Comparison of ENCODE assay signal across 1 cellular context in genomic region chr16:46859719-46860152, GRCh38.
TF ChIP-seq lines count a peak whose summit lies in the region.

No MANE protein-coding gene starts in this region.

TF ChIP-seq in HepG2, 621 proteins besides CTCF, POLR2A, EP300 and RAD21 (continued from another document):
- TF ChIP-seq ZBTB40 (IDR thresholded peaks at IDR 0.05), result no peak
- peak; percentile 58; the same call in 1 of the 2 replicates for TF ChIP-seq ZBTB40 (CRISPR knock-in tag; IDR thresholded peaks at IDR 0.05)
- TF ChIP-seq SAP130 (CRISPR knock-in tag; IDR thresholded peaks at IDR 0.05; ENCODE audit: low read depth), result peak; percentile 49
- TF ChIP-seq SALL1 (CRISPR knock-in tag; IDR thresholded peaks at IDR 0.05), result no peak
- TF ChIP-seq PBX2 (CRISPR knock-in tag; IDR thresholded peaks at IDR 0.05), result no peak
- no peak for TF ChIP-seq HIC2 (CRISPR knock-in tag; IDR thresholded peaks at IDR 0.05; ENCODE audit: low read depth)
- TF ChIP-seq ZNF788 (CRISPR knock-in tag; IDR thresholded peaks at IDR 0.05; ENCODE audit: borderline replicate concordance), result 0 out of 2 replicates have a peak, but pooled peaks have one; percentile 56
- no peak for TF ChIP-seq ZSCAN21 (CRISPR knock-in tag; IDR thresholded peaks at IDR 0.05; ENCODE audit: borderline replicate concordance)
- no peak for TF ChIP-seq ZNF747 (CRISPR knock-in tag; IDR thresholded peaks at IDR 0.05; ENCODE audit: borderline replicate concordance)
- 0 out of 2 replicates have a peak, but pooled peaks have one; percentile 53 for TF ChIP-seq ZNF572 (CRISPR knock-in tag; IDR thresholded peaks at IDR 0.05)
- TF ChIP-seq TRIM22 (IDR thresholded peaks at IDR 0.05), result no peak
- TF ChIP-seq THYN1 (CRISPR knock-in tag; IDR thresholded peaks at IDR 0.05; ENCODE audit: borderline replicate concordance, low read depth), result no peak
- TF ChIP-seq KDM2A (CRISPR knock-in tag; IDR thresholded peaks at IDR 0.05; ENCODE audit: borderline replicate concordance, low read depth), result no peak
- TF ChIP-seq ZHX2 (IDR thresholded peaks at IDR 0.05; ENCODE audit: low read depth), result 0 out of 2 replicates have a peak, but pooled peaks have one; percentile 22
- no peak for TF ChIP-seq ZHX2 (CRISPR knock-in tag; IDR thresholded peaks at IDR 0.05; ENCODE audit: borderline replicate concordance)
- TF ChIP-seq ATF5 (CRISPR knock-in tag; IDR thresholded peaks at IDR 0.05; ENCODE audit: low read depth), result no peak
- no peak for TF ChIP-seq ZNF354B (CRISPR knock-in tag; IDR thresholded peaks at IDR 0.05)
- TF ChIP-seq CSRNP2 (CRISPR knock-in tag; conservative IDR thresholded peaks at IDR 0.05; ENCODE audit: low read depth), result no peak
- 0 out of 2 replicates have a peak, but pooled peaks have one; percentile 26 for TF ChIP-seq ZNF329 (CRISPR knock-in tag; IDR thresholded peaks at IDR 0.05; ENCODE audit: low read depth)
- no peak for TF ChIP-seq ZNF12 (CRISPR knock-in tag; IDR thresholded peaks at IDR 0.05)
- TF ChIP-seq TBX2 (CRISPR knock-in tag; IDR thresholded peaks at IDR 0.05; ENCODE audit: borderline replicate concordance), result 0 out of 2 replicates have a peak, but pooled peaks have one; percentile 20
TF ChIP-seq in HepG2: peak in this region for 27.
